ENCODE assay signal across 16 cellular contexts in genomic region chr9:15178621-15179020, GRCh38.
A peak's percentile ranks its signal among the peaks of the same experiment; 100 is the strongest.
DNase-seq lines count a peak whose midpoint lies in the region; ATAC-seq and TF ChIP-seq lines count a peak whose summit lies in the region.
"Had no signal": no experiment of that assay in that cellular context is flagged by ENCODE, and none has a peak within 500 bp of the region (broad histone marks: within the 10 kb centered on the region; RNA-seq: fewer than 3 reads in every experiment).

No MANE protein-coding gene starts in this region.

- H3K9me3 ChIP-seq in colonic mucosa = no peaks in the 10 kb centered on the region
- H3K9me3 ChIP-seq: Caco-2, Peyer's patch, SJSA1 had no signal

- no peaks in the 10 kb centered on the region for H3K4me1 ChIP-seq in colonic mucosa
- H3K4me1 ChIP-seq: Caco-2, Peyer's patch, SJSA1 had no signal

- H3K36me3 ChIP-seq in colonic mucosa = no peaks in the 10 kb centered on the region
- H3K36me3 ChIP-seq: SJSA1 had no signal

- H3K27ac ChIP-seq in colonic mucosa = no peak overlapping the region
- H3K27ac ChIP-seq: Peyer's patch, SJSA1 had no signal

- in situ Hi-C loops in G401 (cut with HindIII; ENCODE audit: low sequenced_read_pairs) = no loop called here

- no peak for ATAC-seq in GM19455 (IDR thresholded peaks at IDR 0.05; ENCODE audit: unreplicated experiment)

- intact Hi-C loops in colonic mucosa (cut with DNase I) = no loop called here

- peak; percentile 92 for DNase-seq in G401 (ENCODE audit: low spot score)
- peak; percentile 82 for DNase-seq in NCI-H2171 treated with DMSO at 0.1 percent for 48 hours (lab: John Stamatoyannopoulos, UW)
- peak; percentile 78 for DNase-seq in NCI-H82 treated with DMSO at 0.1 percent for 48 hours (lab: John Stamatoyannopoulos, UW; ENCODE audit: unreplicated experiment)
- DNase-seq in pons (ENCODE audit: low spot score) = peak; percentile 11
- DNase-seq in colonic mucosa = no peak
- no peak for DNase-seq in hepatic stellate cell (ENCODE audit: low spot score)
- DNase-seq: Caco-2; CD4-positive, CD25-positive, alpha-beta regulatory T cell; DMS53; NCI-H187; NCI-H2107; NCI-H2227 treated with DMSO at 0.1 percent for 48 hours; NCI-H526 treated with DMSO at 0.1 percent for 48 hours; Peyer's patch had no signal

- no peak overlapping the region for H3K4me3 ChIP-seq in colonic mucosa
- H3K4me3 ChIP-seq: Peyer's patch, SJSA1 had no signal

- TF ChIP-seq CTCF in colonic mucosa (IDR thresholded peaks at IDR 0.05) = no peak

- H3K9ac ChIP-seq in colonic mucosa (ENCODE audit: low read depth in 2 of 2, low read length in 2 of 2) = no peak overlapping the region

- no peaks in the 10 kb centered on the region for H3K27me3 ChIP-seq in colonic mucosa
- H3K27me3 ChIP-seq: Peyer's patch, SJSA1 had no signal

Comparison
In these comparisons a context has a peak if more than half of its experiments do, and no peak if none do; other contexts are left out.
1. DNase-seq: peak in G401 (single experiment), NCI-H2171 treated with DMSO at 0.1 percent for 48 hours (single experiment), NCI-H82 treated with DMSO at 0.1 percent for 48 hours (single experiment) and pons (single experiment); none in colonic mucosa (single experiment) and hepatic stellate cell (single experiment).